Comparison of ENCODE assay signal across 1 cellular context in the genomic region with DNA sequence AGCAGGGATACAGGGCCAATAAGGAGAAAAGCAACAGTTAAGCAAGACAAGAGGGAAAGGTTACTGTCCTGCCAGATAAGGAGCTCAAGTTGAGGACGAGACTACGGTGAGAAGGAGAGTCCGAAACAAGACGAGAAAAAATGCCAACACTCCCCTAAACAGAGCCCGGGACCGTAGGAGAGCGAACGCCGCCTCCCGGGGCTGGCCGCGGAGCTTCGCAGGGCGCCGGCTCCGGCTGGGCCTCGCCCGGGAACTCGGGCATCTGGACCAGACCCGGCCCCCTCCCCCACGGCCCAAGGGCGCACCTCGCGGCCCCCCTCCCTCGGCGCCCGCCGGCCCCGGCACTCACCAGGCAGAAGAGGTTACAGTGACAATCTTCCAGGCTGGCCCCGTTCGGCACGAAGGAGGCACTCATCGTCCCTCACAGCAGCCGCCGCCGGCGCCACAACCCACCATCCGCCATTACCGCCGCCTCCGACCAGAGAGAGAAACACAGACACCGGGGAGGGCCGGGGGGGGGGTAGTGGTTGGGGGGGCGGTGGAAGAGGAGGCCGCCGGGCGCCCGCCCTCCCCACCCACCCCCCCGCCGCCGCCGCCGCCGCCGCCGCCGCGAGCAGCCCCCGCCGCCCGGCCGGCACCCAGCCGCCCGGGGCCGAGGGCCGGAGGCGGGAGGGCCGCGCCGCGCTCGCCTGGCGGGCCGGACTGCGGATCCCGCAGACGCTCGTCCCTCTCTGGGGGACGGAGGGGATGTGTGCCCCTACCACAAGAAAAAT.
TF ChIP-seq lines count a peak whose summit lies in the region.

Gene MED13, minus strand, starts transcription at position 488 of the 773 bp plus-strand sequence. Its CDS starts 73 bp downstream, at position 415.

TF ChIP-seq in HepG2, 621 proteins besides CTCF, POLR2A, EP300 and RAD21 (continued from another document and continues in another):
- TF ChIP-seq STAG1 (CRISPR knock-in tag; IDR thresholded peaks at IDR 0.05) (no peak), U2AF1 (optimal IDR thresholded peaks at IDR 0.05; ENCODE audit: low read depth, low read length) (no peak), SAP130 (CRISPR knock-in tag; IDR thresholded peaks at IDR 0.05; ENCODE audit: low read depth) (peak; percentile 44; the same call in 1 of the 2 replicates), ZNF143 (CRISPR knock-in tag; IDR thresholded peaks at IDR 0.05) (no peak), HES4 (CRISPR knock-in tag; IDR thresholded peaks at IDR 0.05; ENCODE audit: borderline replicate concordance) (no peak), CHD2 (IDR thresholded peaks at IDR 0.05; ENCODE audit: low read depth, low read length) (no peak), ATM (IDR thresholded peaks at IDR 0.05; ENCODE audit: borderline replicate concordance) (no peak), ELF4 (CRISPR knock-in tag; IDR thresholded peaks at IDR 0.05; ENCODE audit: borderline replicate concordance) (no peak), TAF15 (IDR thresholded peaks at IDR 0.05; ENCODE audit: low read depth, low read length, poor library complexity, severe bottlenecking) (no peak), ZNF513 (CRISPR knock-in tag; conservative IDR thresholded peaks at IDR 0.05) (no peak), MEIS2 (CRISPR knock-in tag; IDR thresholded peaks at IDR 0.05) (0 out of 2 replicates have a peak, but pooled peaks have one; percentile 19), PHF21A (CRISPR knock-in tag; IDR thresholded peaks at IDR 0.05) (no peak), TRAFD1 (CRISPR knock-in tag; IDR thresholded peaks at IDR 0.05; ENCODE audit: borderline replicate concordance) (no peak), HIVEP1 (CRISPR knock-in tag; IDR thresholded peaks at IDR 0.05) (no peak), ISX (CRISPR knock-in tag; conservative IDR thresholded peaks at IDR 0.05) (no peak), SOX5 (CRISPR knock-in tag; IDR thresholded peaks at IDR 0.05; ENCODE audit: borderline replicate concordance) (no peak), RAD51 (IDR thresholded peaks at IDR 0.05; ENCODE audit: borderline replicate concordance) (no peak), BRCA1 (CRISPR knock-in tag; IDR thresholded peaks at IDR 0.05) (no peak), ZNF660 (CRISPR knock-in tag; IDR thresholded peaks at IDR 0.05; ENCODE audit: borderline replicate concordance, low read depth) (no peak; the same call in 1 of the 2 replicates), SRY (CRISPR knock-in tag; IDR thresholded peaks at IDR 0.05) (0 out of 2 replicates have a peak, but pooled peaks have one; percentile 28), ZNF547 (CRISPR knock-in tag; IDR thresholded peaks at IDR 0.05) (no peak), ZNF224 (CRISPR knock-in tag; IDR thresholded peaks at IDR 0.05) (no peak), ZNF350 (CRISPR knock-in tag; IDR thresholded peaks at IDR 0.05; ENCODE audit: borderline replicate concordance, low read depth) (no peak), SP140L (CRISPR knock-in tag; IDR thresholded peaks at IDR 0.05; ENCODE audit: borderline replicate concordance) (no peak), ZNF672 (CRISPR knock-in tag; IDR thresholded peaks at IDR 0.05) (0 out of 2 replicates have a peak, but pooled peaks have one; percentile 53), KMT2A (CRISPR knock-in tag; IDR thresholded peaks at IDR 0.05) (no peak), HNRNPUL1 (IDR thresholded peaks at IDR 0.05; ENCODE audit: low read depth, low read length) (no peak), KDM6A (CRISPR knock-in tag; IDR thresholded peaks at IDR 0.05; ENCODE audit: low read depth) (0 out of 2 replicates have a peak, but pooled peaks have one; percentile 17), ZNF563 (CRISPR knock-in tag; IDR thresholded peaks at IDR 0.05) (no peak), ZBTB8A (CRISPR knock-in tag; IDR thresholded peaks at IDR 0.05; ENCODE audit: borderline replicate concordance, low read depth) (no peak), ETV5 (CRISPR knock-in tag; IDR thresholded peaks at IDR 0.05; ENCODE audit: borderline replicate concordance) (no peak), ZNF552 (CRISPR knock-in tag; IDR thresholded peaks at IDR 0.05; ENCODE audit: borderline replicate concordance) (no peak), NFE2L1 (CRISPR knock-in tag; IDR thresholded peaks at IDR 0.05; ENCODE audit: borderline replicate concordance) (no peak), ZBTB40 (IDR thresholded peaks at IDR 0.05) (no peak), ZBTB40 (CRISPR knock-in tag; IDR thresholded peaks at IDR 0.05) (no peak), KAT7 (CRISPR knock-in tag; IDR thresholded peaks at IDR 0.05; ENCODE audit: borderline replicate concordance) (0 out of 2 replicates have a peak, but pooled peaks have one; percentile 27), MTA1 (CRISPR knock-in tag; IDR thresholded peaks at IDR 0.05; ENCODE audit: borderline replicate concordance) (no peak), ZNF383 (CRISPR knock-in tag; IDR thresholded peaks at IDR 0.05; ENCODE audit: borderline replicate concordance) (0 out of 2 replicates have a peak, but pooled peaks have one; percentile 15), SOX13 (IDR thresholded peaks at IDR 0.05) (no peak), SOX13 (CRISPR knock-in tag; conservative IDR thresholded peaks at IDR 0.05 in 1 of 2, IDR thresholded peaks at IDR 0.05 in 1 of 2) (peak in 1 of 2 experiments; percentile 5; a peak in 1 of 4 replicates), SIN3A (IDR thresholded peaks at IDR 0.05; ENCODE audit: borderline replicate concordance, low read depth, low read length) (peak; percentile 41; the same call in 1 of the 2 replicates), ARID3A (IDR thresholded peaks at IDR 0.05; ENCODE audit: low read depth, low read length) (no peak), NCOA1 (CRISPR knock-in tag; IDR thresholded peaks at IDR 0.05) (no peak), ARNT (IDR thresholded peaks at IDR 0.05) (no peak)
- TF ChIP-seq, protein P1, sequence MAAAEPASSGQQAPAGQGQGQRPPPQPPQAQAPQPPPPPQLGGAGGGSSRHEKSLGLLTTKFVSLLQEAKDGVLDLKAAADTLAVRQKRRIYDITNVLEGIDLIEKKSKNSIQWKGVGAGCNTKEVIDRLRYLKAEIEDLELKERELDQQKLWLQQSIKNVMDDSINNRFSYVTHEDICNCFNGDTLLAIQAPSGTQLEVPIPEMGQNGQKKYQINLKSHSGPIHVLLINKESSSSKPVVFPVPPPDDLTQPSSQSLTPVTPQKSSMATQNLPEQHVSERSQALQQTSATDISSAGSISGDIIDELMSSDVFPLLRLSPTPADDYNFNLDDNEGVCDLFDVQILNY (CRISPR knock-in tag; conservative IDR thresholded peaks at IDR 0.05) = peak; percentile 31; the same call in 1 of the 2 replicates
- TF ChIP-seq, protein P2, sequence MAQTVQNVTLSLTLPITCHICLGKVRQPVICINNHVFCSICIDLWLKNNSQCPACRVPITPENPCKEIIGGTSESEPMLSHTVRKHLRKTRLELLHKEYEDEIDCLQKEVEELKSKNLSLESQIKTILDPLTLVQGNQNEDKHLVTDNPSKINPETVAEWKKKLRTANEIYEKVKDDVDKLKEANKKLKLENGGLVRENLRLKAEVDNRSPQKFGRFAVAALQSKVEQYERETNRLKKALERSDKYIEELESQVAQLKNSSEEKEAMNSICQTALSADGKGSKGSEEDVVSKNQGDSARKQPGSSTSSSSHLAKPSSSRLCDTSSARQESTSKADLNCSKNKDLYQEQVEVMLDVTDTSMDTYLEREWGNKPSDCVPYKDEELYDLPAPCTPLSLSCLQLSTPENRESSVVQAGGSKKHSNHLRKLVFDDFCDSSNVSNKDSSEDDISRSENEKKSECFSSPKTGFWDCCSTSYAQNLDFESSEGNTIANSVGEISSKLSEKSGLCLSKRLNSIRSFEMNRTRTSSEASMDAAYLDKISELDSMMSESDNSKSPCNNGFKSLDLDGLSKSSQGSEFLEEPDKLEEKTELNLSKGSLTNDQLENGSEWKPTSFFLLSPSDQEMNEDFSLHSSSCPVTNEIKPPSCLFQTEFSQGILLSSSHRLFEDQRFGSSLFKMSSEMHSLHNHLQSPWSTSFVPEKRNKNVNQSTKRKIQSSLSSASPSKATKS (CRISPR knock-in tag; IDR thresholded peaks at IDR 0.05) = no peak; the same call in 1 of the 2 replicates
- TF ChIP-seq, protein P3, sequence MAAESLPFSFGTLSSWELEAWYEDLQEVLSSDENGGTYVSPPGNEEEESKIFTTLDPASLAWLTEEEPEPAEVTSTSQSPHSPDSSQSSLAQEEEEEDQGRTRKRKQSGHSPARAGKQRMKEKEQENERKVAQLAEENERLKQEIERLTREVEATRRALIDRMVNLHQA (CRISPR knock-in tag; IDR thresholded peaks at IDR 0.05) = no peak
